In genomic region chr2:53828331-53828730, GRCh38 we compare ENCODE assay signal across 24 cellular contexts.
"Had no signal": no experiment of that assay in that cellular context is flagged by ENCODE, and none has a peak within 500 bp of the region (broad histone marks: within the 10 kb centered on the region; RNA-seq: fewer than 3 reads in every experiment).

No MANE protein-coding gene starts in this region.

- H3K4me3 ChIP-seq: colonic mucosa, left lung, lung, psoas muscle, stomach, tibial artery, upper lobe of left lung, uterus had no signal

- H3K27ac Mint-ChIP-seq: nephron had no signal

- H3K4me1 ChIP-seq: colonic mucosa, foreskin keratinocyte, left lung, tibial artery, upper lobe of left lung, uterus had no signal

- H3K9me3 ChIP-seq: colonic mucosa, left lung, neutrophil, psoas muscle, stomach, tibial artery, upper lobe of left lung, uterus had no signal

- H3K36me3 ChIP-seq: colonic mucosa, neutrophil, uterus had no signal

- ATAC-seq: foreskin keratinocyte, left lung, psoas muscle had no signal

- H3K4me3 Mint-ChIP-seq: endodermal cell, naive B cell, nephron had no signal

- H3K27me3 ChIP-seq: colonic mucosa, foreskin keratinocyte, left lung, neutrophil, stomach, tibial artery, upper lobe of left lung, uterus had no signal

- H3K27me3 Mint-ChIP-seq: naive B cell had no signal

- H3K9me3 Mint-ChIP-seq: endodermal cell, nephron had no signal

- H3K27ac ChIP-seq: colonic mucosa, foreskin keratinocyte, left lung, neutrophil, psoas muscle, tibial artery, upper lobe of left lung, uterus had no signal

- FAIRE-seq: endothelial cell of umbilical vein, islet of Langerhans, small intestine had no signal

- DNase-seq: cerebellar nuclear complex; colonic mucosa; dermis blood vessel endothelial cell; effector CD4-positive, alpha-beta T cell; erythroblast; foreskin keratinocyte; kidney glomerular epithelial cell; left lung; mesenchymal stem cell; naive B cell; psoas muscle; small intestine; stimulated activated CD4-positive, alpha-beta T cell treated with anti-CD3 and anti-CD28 coated beads, Interleukin-12 subunit alpha, Interleukin-12 subunit beta, amount 100 ng/mL, for 4 hours; stimulated activated naive CD4-positive, alpha-beta T cell; stomach; tibial artery; upper lobe of left lung; uterus had no signal

- H3K4me1 Mint-ChIP-seq: naive B cell had no signal
